Comparison of ENCODE assay signal across 12 cellular contexts in genomic region chr20:22385602-22386299, GRCh38.
DNase-seq lines count a peak whose midpoint lies in the region; ATAC-seq and TF ChIP-seq lines count a peak whose summit lies in the region.
"Had no signal": no experiment of that assay in that cellular context is flagged by ENCODE, and none has a peak within 500 bp of the region (broad histone marks: within the 10 kb centered on the region; RNA-seq: fewer than 3 reads in every experiment).

No MANE protein-coding gene starts in this region.

- H3K4me1 ChIP-seq in left lung = peaks cover 10 to 12% of the 10 kb centered on the region in 2 donors

- H3K4me3 ChIP-seq in left lung = no peak overlapping the region

- intact Hi-C loops in left lung (cut with DNase I) = no loop called here

- DNase-seq in DMS153 (lab: John Stamatoyannopoulos, UW) = peak; percentile 25
- peak; percentile 81 for DNase-seq in NCI-H146 (lab: John Stamatoyannopoulos, UW)
- peak; percentile 25 for DNase-seq in SK-MEL-5 (ENCODE audit: low read depth, low spot score)
- no peak for DNase-seq in left lung
- DNase-seq in 8988T = no peak
- DNase-seq in DMS114 treated with DMSO at 0.1 percent for 48 hours (lab: John Stamatoyannopoulos, UW; ENCODE audit: unreplicated experiment) = no peak
- DNase-seq: DMS79 treated with DMSO at 0.1 percent for 48 hours; KBM-7; stimulated activated CD8-positive, alpha-beta memory T cell treated with anti-CD3 and anti-CD28 coated beads, Interleukin-4, amount 100 ng/mL, for 48 hours; T-helper 9 cell had no signal

- H3K27me3 ChIP-seq in left lung = peaks cover 0 to 15% of the 10 kb centered on the region in 2 donors

- no peak for TF ChIP-seq CTCF in left lung (IDR thresholded peaks at IDR 0.05)

- no peaks in the 10 kb centered on the region for H3K9me3 ChIP-seq in left lung

- H3K27ac ChIP-seq in left lung = no peak overlapping the region

- in situ Hi-C loops in SK-MEL-5 (cut with HindIII; ENCODE audit: low pct_unique_long_range_greater_than_20kb, low sequenced_read_pairs) = no loop called here

- H3K36me3 ChIP-seq in left lung = no peaks in the 10 kb centered on the region

- ATAC-seq in left lung = peak; percentile 63
- no peak for ATAC-seq in GM18517 (IDR thresholded peaks at IDR 0.05; ENCODE audit: unreplicated experiment)
- ATAC-seq in GM18870 (IDR thresholded peaks at IDR 0.05; ENCODE audit: unreplicated experiment) = no peak

Comparison
In these comparisons a context has a peak if more than half of its experiments do, and no peak if none do; other contexts are left out.
1. DNase-seq: peak in DMS153 (single experiment), NCI-H146 (single experiment) and SK-MEL-5 (single experiment); none in left lung (0 of 2), 8988T (single experiment) and DMS114 treated with DMSO at 0.1 percent for 48 hours (single experiment).